ENCODE assay signal across 1 cellular context in the genomic region with DNA sequence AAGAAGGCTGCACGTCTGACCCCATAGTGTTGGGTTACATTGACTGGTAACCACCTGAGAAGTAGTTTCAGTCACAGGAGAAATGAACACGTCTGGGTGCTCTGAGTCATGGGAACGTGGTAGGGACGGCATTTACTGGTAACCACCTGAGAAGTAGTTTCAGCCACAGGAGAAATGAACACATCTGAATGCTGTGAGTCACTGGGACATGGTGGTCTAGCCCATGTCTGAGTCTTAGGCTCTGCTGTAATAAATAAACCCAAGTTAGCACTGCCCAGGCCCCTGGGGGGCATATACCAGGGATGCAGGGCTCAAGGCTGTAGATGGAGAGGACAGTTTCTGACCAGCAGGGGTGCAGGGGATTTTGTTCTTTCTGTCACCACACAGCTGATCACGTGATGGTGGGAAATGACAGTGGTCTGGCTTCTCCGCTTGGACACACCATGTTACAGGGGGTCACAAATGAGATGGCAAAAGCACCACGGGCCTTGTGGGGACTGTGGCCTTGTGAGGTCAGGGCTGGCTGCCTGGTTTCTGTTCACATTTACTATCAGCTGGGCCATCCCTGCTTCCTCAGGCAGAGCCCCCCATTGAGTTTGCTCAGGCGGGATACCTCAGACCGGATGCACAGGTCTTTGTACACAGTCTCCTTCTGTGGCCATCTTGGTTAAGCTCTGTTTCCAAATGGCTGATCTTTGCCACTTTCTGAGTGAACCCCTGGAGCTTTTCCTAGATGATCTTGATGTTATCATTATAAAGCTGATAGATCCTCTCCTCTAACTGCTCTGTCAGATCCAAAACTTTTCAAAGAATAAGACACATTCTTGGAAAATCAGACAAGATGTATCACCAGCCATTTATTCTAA.
TF ChIP-seq lines count a peak whose summit lies in the region.

No MANE protein-coding gene starts in this region.

TF ChIP-seq in HCT116, 20 proteins besides CTCF, POLR2A, EP300 and RAD21 (continued from another document):
- TF ChIP-seq, protein P1, sequence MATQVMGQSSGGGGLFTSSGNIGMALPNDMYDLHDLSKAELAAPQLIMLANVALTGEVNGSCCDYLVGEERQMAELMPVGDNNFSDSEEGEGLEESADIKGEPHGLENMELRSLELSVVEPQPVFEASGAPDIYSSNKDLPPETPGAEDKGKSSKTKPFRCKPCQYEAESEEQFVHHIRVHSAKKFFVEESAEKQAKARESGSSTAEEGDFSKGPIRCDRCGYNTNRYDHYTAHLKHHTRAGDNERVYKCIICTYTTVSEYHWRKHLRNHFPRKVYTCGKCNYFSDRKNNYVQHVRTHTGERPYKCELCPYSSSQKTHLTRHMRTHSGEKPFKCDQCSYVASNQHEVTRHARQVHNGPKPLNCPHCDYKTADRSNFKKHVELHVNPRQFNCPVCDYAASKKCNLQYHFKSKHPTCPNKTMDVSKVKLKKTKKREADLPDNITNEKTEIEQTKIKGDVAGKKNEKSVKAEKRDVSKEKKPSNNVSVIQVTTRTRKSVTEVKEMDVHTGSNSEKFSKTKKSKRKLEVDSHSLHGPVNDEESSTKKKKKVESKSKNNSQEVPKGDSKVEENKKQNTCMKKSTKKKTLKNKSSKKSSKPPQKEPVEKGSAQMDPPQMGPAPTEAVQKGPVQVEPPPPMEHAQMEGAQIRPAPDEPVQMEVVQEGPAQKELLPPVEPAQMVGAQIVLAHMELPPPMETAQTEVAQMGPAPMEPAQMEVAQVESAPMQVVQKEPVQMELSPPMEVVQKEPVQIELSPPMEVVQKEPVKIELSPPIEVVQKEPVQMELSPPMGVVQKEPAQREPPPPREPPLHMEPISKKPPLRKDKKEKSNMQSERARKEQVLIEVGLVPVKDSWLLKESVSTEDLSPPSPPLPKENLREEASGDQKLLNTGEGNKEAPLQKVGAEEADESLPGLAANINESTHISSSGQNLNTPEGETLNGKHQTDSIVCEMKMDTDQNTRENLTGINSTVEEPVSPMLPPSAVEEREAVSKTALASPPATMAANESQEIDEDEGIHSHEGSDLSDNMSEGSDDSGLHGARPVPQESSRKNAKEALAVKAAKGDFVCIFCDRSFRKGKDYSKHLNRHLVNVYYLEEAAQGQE (IDR thresholded peaks at IDR 0.05; ENCODE audit: low read depth), result no peak
